ENCODE assay signal across 1 cellular context in genomic region chr16:50520451-50521245, GRCh38.
A peak's percentile ranks its signal among the peaks of the same experiment; 100 is the strongest.
TF ChIP-seq lines count a peak whose summit lies in the region.

No MANE protein-coding gene starts in this region.

TF ChIP-seq in HepG2, 621 proteins besides CTCF, POLR2A, EP300 and RAD21 (continued from another document and continues in another):
- TF ChIP-seq ZNF770 (CRISPR knock-in tag; IDR thresholded peaks at IDR 0.05) = peak; percentile 67; the same call in 1 of the 2 replicates
- TF ChIP-seq DMAP1 (CRISPR knock-in tag; IDR thresholded peaks at IDR 0.05) = peak; percentile 72
- TF ChIP-seq LCORL (IDR thresholded peaks at IDR 0.05) = no peak
- peak; percentile 82 for TF ChIP-seq LCORL (CRISPR knock-in tag; IDR thresholded peaks at IDR 0.05)
- TF ChIP-seq ELF4 (CRISPR knock-in tag; IDR thresholded peaks at IDR 0.05; ENCODE audit: borderline replicate concordance) = no peak
- no peak for TF ChIP-seq MTF1 (CRISPR knock-in tag; IDR thresholded peaks at IDR 0.05)
- peak; percentile 86 for TF ChIP-seq ELF3 (CRISPR knock-in tag; IDR thresholded peaks at IDR 0.05)
- TF ChIP-seq MLXIP (CRISPR knock-in tag; IDR thresholded peaks at IDR 0.05; ENCODE audit: borderline replicate concordance) = no peak
- TF ChIP-seq ZNF547 (CRISPR knock-in tag; IDR thresholded peaks at IDR 0.05) = no peak
- TF ChIP-seq EEA1 (CRISPR knock-in tag; IDR thresholded peaks at IDR 0.05; ENCODE audit: borderline replicate concordance) = no peak
- peak; percentile 91 for TF ChIP-seq HNF1B (CRISPR knock-in tag; IDR thresholded peaks at IDR 0.05)
- no peak; the same call in 1 of the 2 replicates for TF ChIP-seq SAFB2 (CRISPR knock-in tag; IDR thresholded peaks at IDR 0.05; ENCODE audit: borderline replicate concordance, low read depth)
- TF ChIP-seq CENPT (CRISPR knock-in tag; IDR thresholded peaks at IDR 0.05; ENCODE audit: low read depth) = no peak
- TF ChIP-seq RFX3 (CRISPR knock-in tag; IDR thresholded peaks at IDR 0.05) = peak; percentile 51; the same call in 1 of the 2 replicates
- peak; percentile 46; the same call in 1 of the 2 replicates for TF ChIP-seq SOX6 (IDR thresholded peaks at IDR 0.05)
- TF ChIP-seq SOX6 (CRISPR knock-in tag; IDR thresholded peaks at IDR 0.05) = peak; percentile 98
- peak; percentile 91 for TF ChIP-seq HNF4A (CRISPR knock-in tag; IDR thresholded peaks at IDR 0.05)
- TF ChIP-seq SIX1 (CRISPR knock-in tag; IDR thresholded peaks at IDR 0.05; ENCODE audit: borderline replicate concordance) = peak; percentile 69; the same call in 1 of the 2 replicates
- peak; percentile 91 for TF ChIP-seq ARNTL (CRISPR knock-in tag; IDR thresholded peaks at IDR 0.05)
- TF ChIP-seq ZNF816 (CRISPR knock-in tag; IDR thresholded peaks at IDR 0.05; ENCODE audit: borderline replicate concordance) = no peak
- peak; percentile 97 for TF ChIP-seq ZNF263 (CRISPR knock-in tag; IDR thresholded peaks at IDR 0.05)
- TF ChIP-seq TRIM22 (IDR thresholded peaks at IDR 0.05) = no peak
- peak; percentile 92; the same call in 1 of the 2 replicates for TF ChIP-seq NFKBIZ (CRISPR knock-in tag; IDR thresholded peaks at IDR 0.05)
- peak; percentile 86; the same call in 1 of the 2 replicates for TF ChIP-seq NFIC (IDR thresholded peaks at IDR 0.05; ENCODE audit: low read length)
- TF ChIP-seq MIER2 (CRISPR knock-in tag; IDR thresholded peaks at IDR 0.05) = peak; percentile 75
- no peak for TF ChIP-seq ZNF570 (CRISPR knock-in tag; IDR thresholded peaks at IDR 0.05; ENCODE audit: borderline replicate concordance)
- no peak for TF ChIP-seq ZNF567 (CRISPR knock-in tag; IDR thresholded peaks at IDR 0.05; ENCODE audit: borderline replicate concordance)
- no peak for TF ChIP-seq NFE2 (CRISPR knock-in tag; IDR thresholded peaks at IDR 0.05)
- no peak for TF ChIP-seq ZNF597 (CRISPR knock-in tag; IDR thresholded peaks at IDR 0.05)
- peak; percentile 45; the same call in 1 of the 2 replicates for TF ChIP-seq KDM5A (IDR thresholded peaks at IDR 0.05; ENCODE audit: borderline replicate concordance, low read length)
- TF ChIP-seq RFXAP (CRISPR knock-in tag; IDR thresholded peaks at IDR 0.05; ENCODE audit: borderline replicate concordance) = peak; percentile 71; the same call in 1 of the 2 replicates
- TF ChIP-seq PBX2 (CRISPR knock-in tag; IDR thresholded peaks at IDR 0.05) = no peak
- no peak for TF ChIP-seq DNMT1 (CRISPR knock-in tag; IDR thresholded peaks at IDR 0.05)
- TF ChIP-seq SSRP1 (CRISPR knock-in tag; IDR thresholded peaks at IDR 0.05) = 0 out of 2 replicates have a peak, but pooled peaks have one; percentile 81
- TF ChIP-seq ZNF343 (CRISPR knock-in tag; IDR thresholded peaks at IDR 0.05) = no peak
- TF ChIP-seq ZNF776 (CRISPR knock-in tag; IDR thresholded peaks at IDR 0.05) = no peak
- no peak for TF ChIP-seq RFXANK (CRISPR knock-in tag; IDR thresholded peaks at IDR 0.05)
- peak; percentile 94 for TF ChIP-seq ZKSCAN8 (CRISPR knock-in tag; IDR thresholded peaks at IDR 0.05; ENCODE audit: borderline replicate concordance)
- TF ChIP-seq ELK4 (CRISPR knock-in tag; IDR thresholded peaks at IDR 0.05; ENCODE audit: borderline replicate concordance) = no peak
- TF ChIP-seq ESRRA (CRISPR knock-in tag; IDR thresholded peaks at IDR 0.05; ENCODE audit: low read depth) = peak; percentile 64; the same call in 1 of the 2 replicates
- no peak for TF ChIP-seq SNAI1 (CRISPR knock-in tag; IDR thresholded peaks at IDR 0.05; ENCODE audit: borderline replicate concordance)
- 0 out of 2 replicates have a peak, but pooled peaks have one; percentile 63 for TF ChIP-seq ZBTB4 (CRISPR knock-in tag; IDR thresholded peaks at IDR 0.05; ENCODE audit: borderline replicate concordance)
- peak; percentile 74 to 82; a peak in 3 of 4 replicates for TF ChIP-seq NR2F1 (CRISPR knock-in tag; IDR thresholded peaks at IDR 0.05)
- TF ChIP-seq ZNF281 (CRISPR knock-in tag; IDR thresholded peaks at IDR 0.05; ENCODE audit: borderline replicate concordance) = peak; percentile 100
- 0 out of 2 replicates have a peak, but pooled peaks have one; percentile 45 for TF ChIP-seq GTF3A (CRISPR knock-in tag; conservative IDR thresholded peaks at IDR 0.05)
- TF ChIP-seq ZFP41 (CRISPR knock-in tag; IDR thresholded peaks at IDR 0.05; ENCODE audit: borderline replicate concordance) = no peak
- TF ChIP-seq SMAD9 (CRISPR knock-in tag; IDR thresholded peaks at IDR 0.05) = no peak
- peak in 1 of 2 experiments; percentile 90; a peak in 2 of 4 replicates for TF ChIP-seq KLF16 (CRISPR knock-in tag; IDR thresholded peaks at IDR 0.05)
- TF ChIP-seq HNRNPH1 (optimal IDR thresholded peaks at IDR 0.05; ENCODE audit: low read depth, low read length) = no peak
- TF ChIP-seq U2AF1 (optimal IDR thresholded peaks at IDR 0.05; ENCODE audit: low read depth, low read length) = peak; percentile 81
- no peak for TF ChIP-seq ZNF329 (CRISPR knock-in tag; IDR thresholded peaks at IDR 0.05; ENCODE audit: low read depth)
- TF ChIP-seq ETV6 (CRISPR knock-in tag; conservative IDR thresholded peaks at IDR 0.05) = peak; percentile 78; the same call in 1 of the 2 replicates
